Comparison of ENCODE assay signal across 16 cellular contexts in genomic region chr11:94023856-94024255, GRCh38.
"Had no signal": no experiment of that assay in that cellular context is flagged by ENCODE, and none has a peak within 500 bp of the region (broad histone marks: within the 10 kb centered on the region; RNA-seq: fewer than 3 reads in every experiment).

No MANE protein-coding gene starts in this region.

- H3K4me1 Mint-ChIP-seq: naive B cell; stimulated activated memory B cell treated with anti-CD40 and anti-IgM and Interleukin-4, amounts not matched to agents 10 μg/mL and 1 μg/mL and 100 μg/mL, for 72 hours had no signal

- DNase-seq: effector memory CD8-positive, alpha-beta T cell; gastrocnemius medialis; heart right ventricle; hypothalamus; islet precursor cell; left lung; mesendoderm; naive B cell; nephron progenitor cell; right lobe of liver; stimulated activated CD4-positive, alpha-beta T cell treated with anti-CD3 and anti-CD28 coated beads, Interleukin-15, amount 100 ng/mL, for 24 hours; stimulated activated CD4-positive, alpha-beta T cell treated with anti-CD3 and anti-CD28 coated beads, Interleukin-1b, Interleukin-23, amount 100 ng/mL, for 48 hours; stimulated activated CD4-positive, alpha-beta T cell treated with anti-CD3 and anti-CD28 coated beads, Interleukin-4, amount 100 ng/mL, for 24 hours had no signal

- ATAC-seq: effector memory CD8-positive, alpha-beta T cell; gastrocnemius medialis; heart right ventricle; left lung; right lobe of liver; stimulated activated memory B cell treated with anti-CD40 and anti-IgM and Interleukin-4, amounts not matched to agents 10 μg/mL and 1 μg/mL and 100 μg/mL, for 72 hours had no signal

- H3K27ac Mint-ChIP-seq: dendritic cell treated with granulocyte-macrophage colony-stimulating factor and Interleukin-4, amounts not matched to agents 40 ng/mL and 50 ng/mL, for 4 days; effector memory CD8-positive, alpha-beta T cell; naive B cell; nephron progenitor cell; stimulated activated memory B cell treated with anti-CD40 and anti-IgM and Interleukin-4, amounts not matched to agents 10 μg/mL and 1 μg/mL and 100 μg/mL, for 72 hours; stimulated activated naive CD8-positive, alpha-beta T cell treated with anti-CD3 and anti-CD28 coated beads, Interleukin-15, Interleukin-2, amounts not matched to agents 100 ng/mL and 50 ng/mL, for 24 hours had no signal

- H3K4me3 Mint-ChIP-seq: dendritic cell treated with granulocyte-macrophage colony-stimulating factor and Interleukin-4, amounts not matched to agents 40 ng/mL and 50 ng/mL, for 4 days; effector memory CD8-positive, alpha-beta T cell; naive B cell; nephron progenitor cell; stimulated activated memory B cell treated with anti-CD40 and anti-IgM and Interleukin-4, amounts not matched to agents 10 μg/mL and 1 μg/mL and 100 μg/mL, for 72 hours; stimulated activated naive CD8-positive, alpha-beta T cell treated with anti-CD3 and anti-CD28 coated beads, Interleukin-15, Interleukin-2, amounts not matched to agents 100 ng/mL and 50 ng/mL, for 24 hours had no signal

- H3K36me3 Mint-ChIP-seq: stimulated activated memory B cell treated with anti-CD40 and anti-IgM and Interleukin-4, amounts not matched to agents 10 μg/mL and 1 μg/mL and 100 μg/mL, for 72 hours had no signal

- H3K27me3 Mint-ChIP-seq: dendritic cell treated with granulocyte-macrophage colony-stimulating factor and Interleukin-4, amounts not matched to agents 40 ng/mL and 50 ng/mL, for 4 days; stimulated activated memory B cell treated with anti-CD40 and anti-IgM and Interleukin-4, amounts not matched to agents 10 μg/mL and 1 μg/mL and 100 μg/mL, for 72 hours had no signal
